Comparison of ENCODE assay signal across 27 cellular contexts in genomic region chr4:128608006-128608405, GRCh38.
"Had no signal": no experiment of that assay in that cellular context is flagged by ENCODE, and none has a peak within 500 bp of the region (broad histone marks: within the 10 kb centered on the region; RNA-seq: fewer than 3 reads in every experiment).

No MANE protein-coding gene starts in this region.

- H3K9me3 Mint-ChIP-seq: memory B cell; mesothelial cell of epicardium; stimulated activated effector memory CD8-positive, alpha-beta T cell treated with anti-CD3 and anti-CD28 coated beads, Interleukin-12 subunit alpha, Interleukin-12 subunit beta, amount 100 ng/mL, for 72 hours; type B pancreatic cell had no signal

- ATAC-seq: gastrocnemius medialis; left lobe of liver; mucosa of descending colon; psoas muscle; right cardiac atrium; stimulated activated effector memory CD8-positive, alpha-beta T cell treated with anti-CD3 and anti-CD28 coated beads, Interleukin-12 subunit alpha, Interleukin-12 subunit beta, amount 100 ng/mL, for 72 hours had no signal

- H3K36me3 Mint-ChIP-seq: memory B cell; mesothelial cell of epicardium; naive B cell; stimulated activated effector memory CD8-positive, alpha-beta T cell treated with anti-CD3 and anti-CD28 coated beads, Interleukin-12 subunit alpha, Interleukin-12 subunit beta, amount 100 ng/mL, for 72 hours; type B pancreatic cell had no signal

- DNase-seq: dermis blood vessel endothelial cell; effector memory CD4-positive, alpha-beta T cell; gastrocnemius medialis; head of caudate nucleus; kidney; mucosa of descending colon; naive B cell; occipital lobe; ovary; posterior cingulate gyrus; psoas muscle; right cardiac atrium; sigmoid colon; stimulated activated CD4-positive, alpha-beta T cell treated with anti-CD3 and anti-CD28 coated beads, Interleukin-2, amount 100 ng/mL, for 24 hours; stimulated activated CD4-positive, alpha-beta T cell treated with anti-CD3 and anti-CD28 coated beads, Interleukin-4, amount 100 ng/mL, for 24 hours; stimulated activated naive CD4-positive, alpha-beta T cell treated with Interleukin-2 at 50 U/mL for 16 hours; substantia nigra; testis; tibial artery had no signal

- H3K4me1 Mint-ChIP-seq: memory B cell; stimulated activated effector memory CD8-positive, alpha-beta T cell treated with anti-CD3 and anti-CD28 coated beads, Interleukin-12 subunit alpha, Interleukin-12 subunit beta, amount 100 ng/mL, for 72 hours had no signal

- H3K27me3 Mint-ChIP-seq: type B pancreatic cell had no signal

- H3K27ac Mint-ChIP-seq: memory B cell; mesothelial cell of epicardium; stimulated activated effector memory CD8-positive, alpha-beta T cell treated with anti-CD3 and anti-CD28 coated beads, Interleukin-12 subunit alpha, Interleukin-12 subunit beta, amount 100 ng/mL, for 72 hours; type B pancreatic cell had no signal

- H3K9me3 ChIP-seq: gastrocnemius medialis, mucosa of descending colon, ovary, psoas muscle, sigmoid colon, testis, tibial artery had no signal

- H3K4me3 ChIP-seq: coronary artery, gastrocnemius medialis, lung, mucosa of descending colon, ovary, psoas muscle, sigmoid colon, testis, tibial artery had no signal

- H3K4me1 ChIP-seq: sigmoid colon, testis, tibial artery had no signal

- H3K27ac ChIP-seq: coronary artery, gastrocnemius medialis, ovary, psoas muscle, sigmoid colon, testis, tibial artery had no signal

- FAIRE-seq: endometrium, kidney had no signal

- H3K27me3 ChIP-seq: gastrocnemius medialis, ovary, sigmoid colon, testis, tibial artery had no signal

- H3K4me3 Mint-ChIP-seq: memory B cell; mesothelial cell of epicardium; naive B cell; stimulated activated effector memory CD8-positive, alpha-beta T cell treated with anti-CD3 and anti-CD28 coated beads, Interleukin-12 subunit alpha, Interleukin-12 subunit beta, amount 100 ng/mL, for 72 hours; type B pancreatic cell had no signal

- H3K36me3 ChIP-seq: gastrocnemius medialis, ovary, sigmoid colon, tibial artery had no signal
